Comparison of ENCODE assay signal across 17 cellular contexts in the genomic region with DNA sequence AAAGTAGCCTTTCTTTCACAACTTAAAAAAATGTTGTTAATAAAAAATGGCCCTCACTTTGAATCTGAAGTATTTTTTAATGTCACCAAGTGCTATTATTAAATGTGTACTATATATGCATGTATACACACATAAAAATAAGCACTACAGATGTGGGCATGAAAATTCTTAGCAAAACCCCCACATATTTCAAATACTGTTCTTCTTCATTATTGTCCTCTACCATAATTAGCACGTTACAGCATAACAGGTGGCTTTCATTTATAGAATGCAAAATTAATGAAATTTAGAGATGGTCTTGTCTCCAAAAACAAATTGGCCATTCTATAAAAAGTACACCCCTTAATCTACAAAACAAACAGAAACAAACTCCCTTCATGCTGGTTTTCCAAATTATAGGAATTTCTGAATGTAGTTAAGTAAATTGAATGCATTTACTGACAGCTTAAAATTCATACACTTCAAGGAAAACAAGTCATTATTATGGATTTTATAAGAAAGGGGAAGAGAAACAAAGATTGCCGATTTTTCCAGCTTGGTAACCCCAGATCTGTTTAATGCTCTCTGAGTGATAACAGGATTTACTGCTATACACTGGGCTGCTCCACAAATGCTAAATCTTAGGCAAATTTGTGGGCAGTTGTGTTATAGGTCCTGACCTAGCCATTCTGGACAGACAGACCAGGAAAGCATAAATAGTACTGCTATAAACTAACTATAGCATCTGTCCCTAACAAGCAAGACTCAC.
DNase-seq lines count a peak whose midpoint lies in the region; ATAC-seq and TF ChIP-seq lines count a peak whose summit lies in the region.
"Had no signal": no experiment of that assay in that cellular context is flagged by ENCODE, and none has a peak within 500 bp of the region (broad histone marks: within the 10 kb centered on the region; RNA-seq: fewer than 3 reads in every experiment).

No MANE protein-coding gene starts in this region.

- POLR2A ChIA-PET in AG04449 (lab: Yijun Ruan, JAX): no interaction called here

- TF ChIP-seq CTCF in AG04449 (IDR thresholded peaks at IDR 0.05; ENCODE audit: insufficient read depth, low read length, missing control alignments) (no peak), LNCaP clone FGC (IDR thresholded peaks at IDR 0.05; ENCODE audit: control insufficient read depth, extremely low read depth, insufficient read depth) (no peak)

- no peak for ATAC-seq in HG03460 (IDR thresholded peaks at IDR 0.05; ENCODE audit: unreplicated experiment)
- ATAC-seq in GM19035 (IDR thresholded peaks at IDR 0.05; ENCODE audit: unreplicated experiment): no peak

- DNase-seq in AG04449 (ENCODE audit: low read depth, low spot score) (no peak), LNCaP clone FGC (ENCODE audit: low read depth) (no peak), left kidney (ENCODE audit: low read depth, low spot score) (peak; percentile 35), DMS 273 (lab: John Stamatoyannopoulos, UW; ENCODE audit: unreplicated experiment) (no peak), NCI-H1436 (lab: John Stamatoyannopoulos, UW) (no peak)
- DNase-seq: activated naive CD4-positive, alpha-beta T cell treated with anti-CD3 and anti-CD28 coated beads, Interleukin-2, amount 50 U/mL, for 16 hours; dermis blood vessel endothelial cell; DMS79 treated with DMSO at 0.1 percent for 48 hours; immature natural killer cell; mucosa of descending colon; NCI-H1694 treated with DMSO at 0.1 percent for 48 hours; stimulated activated CD4-positive, alpha-beta T cell treated with anti-CD3 and anti-CD28 coated beads, Interleukin-1b, Interleukin-23, amount 100 ng/mL, for 48 hours; stimulated activated CD8-positive, alpha-beta memory T cell treated with anti-CD3 and anti-CD28 coated beads, Interleukin-4, amount 100 ng/mL, for 48 hours; trophoblast cell had no signal

- H3K4me3 ChIP-seq in AG04449 (ENCODE audit: low read depth, low read length): peak overlapping the region; percentile 49
- H3K4me3 ChIP-seq in LNCaP clone FGC (ENCODE audit: low read depth, low read length): peak overlapping the region; percentile 45
- H3K4me3 ChIP-seq: mucosa of descending colon had no signal

- CTCF ChIA-PET in AG04449 (lab: Yijun Ruan, JAX): interaction anchor here (0.7 kb wide), 1 partner anchor 13 kb away, joined by 3 read pairs; no protein-coding TSS in a partner anchor

- peak overlapping the region; percentile 84 for H3K27ac ChIP-seq in angular gyrus (ENCODE audit: low read depth, low read length)
